Comparison of ENCODE assay signal across 10 cellular contexts in the genomic region with DNA sequence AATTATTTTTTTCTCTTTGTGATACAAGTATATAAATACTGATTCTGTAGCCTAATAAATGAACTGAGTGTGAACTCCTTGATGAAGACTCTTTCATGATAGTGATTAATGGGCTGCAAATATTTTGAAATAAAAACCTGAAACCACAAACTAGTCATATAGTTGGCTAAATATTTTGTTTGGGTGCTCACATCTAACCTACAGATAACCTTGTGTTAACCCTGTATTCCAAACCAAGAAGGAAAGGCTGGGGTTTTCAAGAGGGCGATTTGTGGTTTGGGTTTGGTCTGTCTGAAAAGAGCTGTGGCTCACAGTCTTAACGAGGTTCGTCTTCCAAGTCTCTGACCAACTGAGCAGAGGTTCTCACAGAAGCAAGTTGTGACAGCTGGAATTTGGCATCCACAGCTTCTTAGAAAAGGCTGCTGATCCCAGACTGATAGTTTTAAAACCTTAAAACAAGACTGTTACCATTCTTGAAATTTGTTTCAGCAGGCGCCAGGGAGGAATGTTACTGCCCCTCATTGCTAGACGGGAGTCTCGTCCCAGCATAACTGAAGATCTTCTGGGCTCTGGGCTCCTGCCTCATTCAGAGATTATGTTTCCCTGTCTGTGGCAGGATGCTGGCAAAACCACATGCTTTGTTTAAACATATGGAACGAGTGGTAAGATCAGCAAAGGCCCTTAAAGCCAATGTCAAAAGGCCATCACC.
DNase-seq lines count a peak whose midpoint lies in the region; TF ChIP-seq lines count a peak whose summit lies in the region.
"Had no signal": no experiment of that assay in that cellular context is flagged by ENCODE, and none has a peak within 500 bp of the region (broad histone marks: within the 10 kb centered on the region; RNA-seq: fewer than 3 reads in every experiment).

No MANE protein-coding gene starts in this region.

- H3K4me2 ChIP-seq in BLaER1 treated with 17β-estradiol and CSF1 and Interleukin-3, amounts not matched to agents 10 nM and 100 nM: peak overlapping the region in 7 of 11 experiments; percentile 13 to 74 (median 52); a peak in 14 of 22 replicates

- peaks cover 0 to 3% (median 0%) of the 10 kb centered on the region in 11 experiments; a peak in 1 of 22 replicates for H3K36me3 ChIP-seq in BLaER1 treated with 17β-estradiol and CSF1 and Interleukin-3, amounts not matched to agents 10 nM and 100 nM
- no peaks in the 10 kb centered on the region for H3K36me3 ChIP-seq in adrenal gland (replicated peaks in 1 of 2)
- no peaks in the 10 kb centered on the region for H3K36me3 ChIP-seq in sigmoid colon
- H3K36me3 ChIP-seq in prostate gland: no peaks in the 10 kb centered on the region

- H4K20me1 ChIP-seq in BLaER1 treated with 17β-estradiol and CSF1 and Interleukin-3, amounts not matched to agents 10 nM and 100 nM: no peaks in the 10 kb centered on the region

- 52 to 66% (median 58%) methylated on average over 7 of the region's 7 CpGs for WGBS in adrenal gland, 4 donors
- WGBS in sigmoid colon, 2 donors: 44 to 79% methylated on average over 7 of the region's 7 CpGs
- 22% methylated on average over 7 of the region's 7 CpGs for WGBS in prostate gland

- intact Hi-C loops in adrenal gland (cut with DNase I) (no loop called here), sigmoid colon (cut with DNase I) (no loop called here), prostate gland (cut with DNase I) (no loop called here), posterior cingulate gyrus (cut with DNase I) (no loop called here)

- no peak overlapping the region for H3K4me3 ChIP-seq in BLaER1 treated with 17β-estradiol and CSF1 and Interleukin-3, amounts not matched to agents 10 nM and 100 nM
- H3K4me3 ChIP-seq in adrenal gland: no peak overlapping the region
- no peak overlapping the region for H3K4me3 ChIP-seq in sigmoid colon
- H3K4me3 ChIP-seq in prostate gland: no peak overlapping the region
- H3K4me3 ChIP-seq: K562 had no signal

- TF ChIP-seq POLR2A in adrenal gland (IDR thresholded peaks at IDR 0.05) (no peak), sigmoid colon (IDR thresholded peaks at IDR 0.05) (no peak), prostate gland (IDR thresholded peaks at IDR 0.05) (no peak)

- TF ChIP-seq CTCF in adrenal gland (IDR thresholded peaks at IDR 0.05) (no peak), sigmoid colon (IDR thresholded peaks at IDR 0.05) (no peak), prostate gland (IDR thresholded peaks at IDR 0.05) (no peak)

- peaks cover 0 to 27% (median 8%) of the 10 kb centered on the region in 11 experiments; a peak in 12 of 22 replicates for H3K9me3 ChIP-seq in BLaER1 treated with 17β-estradiol and CSF1 and Interleukin-3, amounts not matched to agents 10 nM and 100 nM (replicated peaks in 1 of 11)
- no peaks in the 10 kb centered on the region for H3K9me3 ChIP-seq in adrenal gland (replicated peaks in 1 of 3)
- H3K9me3 ChIP-seq in sigmoid colon: peaks cover 0 to 4% (median 0%) of the 10 kb centered on the region in 4 donors
- H3K9me3 ChIP-seq in prostate gland: no peaks in the 10 kb centered on the region

- TF ChIP-seq EP300 in sigmoid colon (IDR thresholded peaks at IDR 0.05): no peak

- H3K9ac ChIP-seq in BLaER1 treated with 17β-estradiol and CSF1 and Interleukin-3, amounts not matched to agents 10 nM and 100 nM: no peak overlapping the region

- H3K4me1 ChIP-seq in BLaER1 treated with 17β-estradiol and CSF1 and Interleukin-3, amounts not matched to agents 10 nM and 100 nM: peaks cover 0 to 29% (median 16%) of the 10 kb centered on the region in 10 experiments; a peak in 16 of 20 replicates
- no peaks in the 10 kb centered on the region for H3K4me1 ChIP-seq in adrenal gland (replicated peaks in 1 of 2)
- H3K4me1 ChIP-seq in sigmoid colon: no peaks in the 10 kb centered on the region
- H3K4me1 ChIP-seq in prostate gland (replicated peaks): no peaks in the 10 kb centered on the region

- DNase-seq in Kasumi-1 (lab: John Stamatoyannopoulos, UW) (peak; percentile 31 to 40), adrenal gland (peak in 4 of 7 donors; percentile 9 to 24 (median 18)), left kidney (ENCODE audit: low read depth, low spot score) (peak; percentile 68), NCI-H1105 treated with DMSO at 0.1 percent for 48 hours (lab: John Stamatoyannopoulos, UW) (no peak), sigmoid colon (no peak), prostate gland (ENCODE audit: low spot score) (no peak), posterior cingulate gyrus (no peak)
- DNase-seq: activated naive CD8-positive, alpha-beta T cell treated with anti-CD3 and anti-CD28 coated beads, Interleukin-2, amount 50 U/mL, for 24 hours had no signal

- H3K27ac ChIP-seq in BLaER1 treated with 17β-estradiol and CSF1 and Interleukin-3, amounts not matched to agents 10 nM and 100 nM: no peak overlapping the region
- peak overlapping the region in 1 of 5 donors; percentile 53 for H3K27ac ChIP-seq in adrenal gland
- no peak overlapping the region for H3K27ac ChIP-seq in sigmoid colon
- H3K27ac ChIP-seq in prostate gland: no peak overlapping the region

- H3K27me3 ChIP-seq in BLaER1 treated with 17β-estradiol and CSF1 and Interleukin-3, amounts not matched to agents 10 nM and 100 nM: peaks cover 0 to 4% (median 0%) of the 10 kb centered on the region in 11 experiments; a peak in 1 of 22 replicates
- H3K27me3 ChIP-seq in adrenal gland: no peaks in the 10 kb centered on the region
- H3K27me3 ChIP-seq in sigmoid colon: no peaks in the 10 kb centered on the region
- no peaks in the 10 kb centered on the region for H3K27me3 ChIP-seq in prostate gland (replicated peaks; ENCODE audit: insufficient read depth)

Comparison
In these comparisons a context has a peak if more than half of its experiments do, and no peak if none do; other contexts are left out.
1. DNase-seq: peak in Kasumi-1 (2 of 2), adrenal gland (4 of 7) and left kidney (single experiment); none in NCI-H1105 treated with DMSO at 0.1 percent for 48 hours (single experiment), sigmoid colon (single experiment), prostate gland (single experiment) and posterior cingulate gyrus (0 of 10).